In genomic region chr22:37617431-37617830, GRCh38 we compare ENCODE assay signal across 21 cellular contexts. TPM values are rescaled to one million over a fixed set of nuclear protein-coding genes. Genes with fewer than 3 reads are reported as not detected.
DNase-seq lines count a peak whose midpoint lies in the region; ATAC-seq, FAIRE-seq and TF ChIP-seq lines count a peak whose summit lies in the region.
"Had no signal": no experiment of that assay in that cellular context is flagged by ENCODE, and none has a peak within 500 bp of the region (broad histone marks: within the 10 kb centered on the region; RNA-seq: fewer than 3 reads in every experiment).

No MANE protein-coding gene starts in this region.

- H3K4me2 ChIP-seq in DOHH2 (ENCODE audit: low read length), result peak overlapping the region; percentile 94
- peak overlapping the region; percentile 64; the same call in 1 of the 2 replicates for H3K4me2 ChIP-seq in OCI-LY7 (ENCODE audit: low read length)

- DNase-seq in OCI-LY7 (ENCODE audit: low spot score), result no peak
- no peak for DNase-seq in memory B cell (ENCODE audit: low spot score in 2 of 2)
- DNase-seq in CD4-positive, alpha-beta T cell, result no peak
- DNase-seq in GM12892 (ENCODE audit: insufficient read length), result no peak
- no peak for DNase-seq in WTC11 (ENCODE audit: low spot score)
- DNase-seq: DMS 273 treated with DMSO at 0.1 percent for 48 hours; DND-41; NCI-H1105; NCI-H2081; NCI-H2171 treated with DMSO at 0.1 percent for 48 hours; NCI-H446 treated with DMSO at 0.1 percent for 48 hours; NK-92 treated with Interleukin-12 subunit alpha and Interleukin-12 subunit beta, amount 100 ng/mL, for 24 hours; OCI-M1; SHP77 had no signal

- H3K4me1 Mint-ChIP-seq in memory B cell, result peaks cover 28% of the 10 kb centered on the region
- no peaks in the 10 kb centered on the region for H3K4me1 Mint-ChIP-seq in CD4-positive, alpha-beta T cell (ENCODE audit: low read depth)
- H3K4me1 Mint-ChIP-seq in WTC11, result no peaks in the 10 kb centered on the region

- no peak for TF ChIP-seq POLR2A in GM12892 (IDR thresholded peaks at IDR 0.05; ENCODE audit: low read depth, low read length)

- peak overlapping the region; percentile 94 for H3K27ac ChIP-seq in DOHH2 (ENCODE audit: low read depth, low read length)
- peak overlapping the region; percentile 85 for H3K27ac ChIP-seq in OCI-LY7 (ENCODE audit: low read depth, low read length, poor library complexity, severe bottlenecking)
- no peak overlapping the region for H3K27ac ChIP-seq in CD4-positive, alpha-beta T cell (ENCODE audit: low read depth, low read length)
- H3K27ac ChIP-seq: C4-2B, SK-N-MC had no signal

- ATAC-seq in memory B cell (ENCODE audit: low read depth) (no peak), WTC11 (no peak)
- ATAC-seq in CD4-positive, alpha-beta T cell (ENCODE audit: poor library complexity), result no peak

- CTCF ChIA-PET in OCI-LY7 (lab: Charles Lee; ENCODE audit: unreplicated experiment), result no interaction called here
- CTCF ChIA-PET in CD4-positive, alpha-beta T cell (lab: Charles Lee), result interaction anchor here (0.9 kb wide), 1 partner anchor 64 kb away, joined by 4 read pairs; no protein-coding TSS in a partner anchor
- CTCF ChIA-PET in WTC11 (lab: Charles Lee), result interaction anchor here (1.1 to 1.6 kb wide), 3 partner anchors 10 to 26 kb away, joined by 5 to 6 read pairs (median 6); no protein-coding TSS in a partner anchor

- intact Hi-C loops in OCI-LY7 (cut with micrococcal nuclease; ENCODE audit: unreplicated experiment), result no loop called here
- intact Hi-C loops in CD4-positive, alpha-beta T cell (cut with DNase I, micrococcal nuclease), result no loop called here

- H3K27ac Mint-ChIP-seq in memory B cell, result peak overlapping the region; percentile 87
- H3K27ac Mint-ChIP-seq in CD4-positive, alpha-beta T cell, result no peak overlapping the region
- H3K27ac Mint-ChIP-seq in WTC11, result no peak overlapping the region

- H2AFZ ChIP-seq in OCI-LY7 (ENCODE audit: low read length), result no peak overlapping the region

- H3K4me3 ChIP-seq in DOHH2 (ENCODE audit: low read length), result peak overlapping the region; percentile 70; the same call in 1 of the 2 replicates
- H3K4me3 ChIP-seq in OCI-LY7 (ENCODE audit: low read depth, low read length, poor library complexity, severe bottlenecking), result no peak overlapping the region
- H3K4me3 ChIP-seq: SK-N-MC had no signal

- no peak for TF ChIP-seq CTCF in DOHH2 (IDR thresholded peaks at IDR 0.05; ENCODE audit: low read depth, low read length, poor library complexity, severe bottlenecking)
- TF ChIP-seq CTCF in OCI-LY7 (conservative IDR thresholded peaks at IDR 0.05; ENCODE audit: low read length), result no peak
- TF ChIP-seq CTCF in CD4-positive, alpha-beta T cell (IDR thresholded peaks at IDR 0.05), result no peak
- TF ChIP-seq CTCF in WTC11 (IDR thresholded peaks at IDR 0.05), result no peak

- peaks cover 26% of the 10 kb centered on the region for H3K79me2 ChIP-seq in DOHH2 (ENCODE audit: control insufficient read depth, low read length)
- no peaks in the 10 kb centered on the region for H3K79me2 ChIP-seq in OCI-LY7 (ENCODE audit: insufficient read depth, low read depth, low read length)

- H3K9me2 ChIP-seq in DOHH2 (replicated peaks; ENCODE audit: control insufficient read depth, low read length), result no peaks in the 10 kb centered on the region
- no peaks in the 10 kb centered on the region for H3K9me2 ChIP-seq in OCI-LY7 (ENCODE audit: insufficient read depth, low read length)

- TSS peak; percentile 69 for BruUV-seq in OCI-LY7 (replicated peaks; lab: Mats Ljungman, UMichigan)

- H3K27me3 ChIP-seq in DOHH2 (ENCODE audit: control insufficient read depth, low read length), result no peaks in the 10 kb centered on the region
- H3K27me3 ChIP-seq in CD4-positive, alpha-beta T cell (ENCODE audit: control insufficient read depth, insufficient read depth, low read length), result no peaks in the 10 kb centered on the region

- POLR2A ChIA-PET in OCI-LY7 (lab: Charles Lee), result interaction anchor here (1.7 to 2.8 kb wide), 2 partner anchors 9 to 10 kb away, joined by 4 to 25 read pairs; partner anchors contain the start of gene GGA1
- POLR2A ChIA-PET in CD4-positive, alpha-beta T cell (lab: Charles Lee), result interaction anchor here (0.7 to 1.4 kb wide), 4 partner anchors 9 to 1473 kb away, joined by 3 to 8 read pairs (median 5); partner anchors contain the start of genes GGA1 and PDXP
- POLR2A ChIA-PET in WTC11 (lab: Charles Lee), result no interaction called here

- H3K36me3 ChIP-seq in DOHH2 (ENCODE audit: control insufficient read depth, low read length) (peaks cover 77% of the 10 kb centered on the region), OCI-LY7 (ENCODE audit: insufficient read depth, low read length) (peaks cover 84% of the 10 kb centered on the region)

- no peak for FAIRE-seq in GM12892 (lab: Jason Lieb, UNC)
- FAIRE-seq: G401.6, H54, HTR-8/SVneo had no signal

- H3K9me3 ChIP-seq in DOHH2 (ENCODE audit: control insufficient read depth, insufficient read depth, low read length), result no peaks in the 10 kb centered on the region
- H3K9me3 ChIP-seq in OCI-LY7 (ENCODE audit: low read length), result no peaks in the 10 kb centered on the region
- no peaks in the 10 kb centered on the region for H3K9me3 ChIP-seq in CD4-positive, alpha-beta T cell (ENCODE audit: control insufficient read depth, low read length)

- H4K20me1 ChIP-seq in DOHH2 (ENCODE audit: control insufficient read depth, insufficient read depth, low read depth, low read length) (no peaks in the 10 kb centered on the region), OCI-LY7 (ENCODE audit: insufficient read depth, low read length) (no peaks in the 10 kb centered on the region)

- H3K4me1 ChIP-seq in DOHH2 (ENCODE audit: control insufficient read depth, low read length), result peaks cover 40% of the 10 kb centered on the region
- H3K4me1 ChIP-seq in OCI-LY7 (ENCODE audit: insufficient read depth, low read length, poor library complexity, severe bottlenecking), result peaks cover 24% of the 10 kb centered on the region

- H3F3A ChIP-seq in DOHH2 (ENCODE audit: control insufficient read depth, insufficient read depth), result peaks cover 6% of the 10 kb centered on the region; the same call in 1 of the 2 replicates

- H3K4me3 Mint-ChIP-seq in memory B cell, result no peak overlapping the region
- H3K4me3 Mint-ChIP-seq in CD4-positive, alpha-beta T cell, result no peak overlapping the region
- H3K4me3 Mint-ChIP-seq in WTC11, result no peak overlapping the region

- H3K36me3 Mint-ChIP-seq in memory B cell (peaks cover 12% of the 10 kb centered on the region), WTC11 (peaks cover 31% of the 10 kb centered on the region)
- peaks cover 55% of the 10 kb centered on the region for H3K36me3 Mint-ChIP-seq in CD4-positive, alpha-beta T cell (ENCODE audit: low read depth)

- H3K27me3 Mint-ChIP-seq in memory B cell (no peaks in the 10 kb centered on the region), WTC11 (ENCODE audit: low read depth) (no peaks in the 10 kb centered on the region)
- H3K27me3 Mint-ChIP-seq in CD4-positive, alpha-beta T cell, result no peaks in the 10 kb centered on the region

- H3K9me3 Mint-ChIP-seq in memory B cell (no peaks in the 10 kb centered on the region), WTC11 (no peaks in the 10 kb centered on the region)
- no peaks in the 10 kb centered on the region for H3K9me3 Mint-ChIP-seq in CD4-positive, alpha-beta T cell

TF ChIP-seq in WTC11, 78 proteins besides CTCF, POLR2A, EP300 and RAD21 (continues in another document):
- TF ChIP-seq ELF4 (CRISPR knock-in tag; IDR thresholded peaks at IDR 0.05; ENCODE audit: low read depth) (no peak), IRF2 (CRISPR knock-in tag; IDR thresholded peaks at IDR 0.05; ENCODE audit: borderline replicate concordance, low read depth) (no peak), FOXP1 (CRISPR knock-in tag; IDR thresholded peaks at IDR 0.05; ENCODE audit: borderline replicate concordance) (no peak), ZNF423 (CRISPR knock-in tag; IDR thresholded peaks at IDR 0.05) (no peak)

RNA-seq across cellular contexts. Expression of gene GGA1, which starts 8.8 kb away (rescaled TPM):
- 119 and 127 TPM in 2 replicates for total RNA-seq in OCI-LY7 (2014; rRNA removed; shearing (Covaris generic))
- 167 and 172 TPM in 2 replicates for total RNA-seq in OCI-LY7 (2022)
- 10 to 100 TPM; 57.0 to 60.9 TPM for total RNA-seq in CD4-positive, alpha-beta T cell
- polyA plus RNA-seq in GM12892 (2012; ENCODE audit: missing spikeins), result 36.3 TPM
- total RNA-seq in WTC11 (2021), result 59.5 to 66.3 TPM (median 61.6 TPM) in 3 replicates

RNA-seq across cellular contexts. Expression of gene SH3BP1, which starts 22.0 kb away (rescaled TPM):
- total RNA-seq in OCI-LY7 (2014; rRNA removed; shearing (Covaris generic)), result 15.3 and 18.3 TPM in 2 replicates
- total RNA-seq in OCI-LY7 (2022) (44.4 and 48.4 TPM in 2 replicates), WTC11 (2021) (35.4 to 39.4 TPM (median 36.6 TPM) in 3 replicates)
- total RNA-seq in CD4-positive, alpha-beta T cell, result 10 to 100 TPM; 46.9 to 49.0 TPM
- polyA plus RNA-seq in GM12892 (2012; ENCODE audit: missing spikeins), result 35.9 TPM

RNA-seq across cellular contexts. Expression of gene LGALS2, which starts 37.5 kb away (rescaled TPM):
- total RNA-seq in OCI-LY7 (2014; rRNA removed; shearing (Covaris generic)), result 0.44 TPM in 1 of 2 replicates, not detected in the other
- total RNA-seq in OCI-LY7 (2022) (0.82 and 0.92 TPM in 2 replicates), WTC11 (2021) (0.33 TPM in 1 of 3 replicates, not detected in the others)
- total RNA-seq in CD4-positive, alpha-beta T cell, result 1 to 10 TPM; 2.6 to 3.0 TPM
- not detected for polyA plus RNA-seq in GM12892 (2012; ENCODE audit: missing spikeins)
- total RNA-seq: RPMI7951 had no signal

RNA-seq across cellular contexts. Expression of gene PDXP, which starts 41.1 kb away (rescaled TPM):
- 50.0 and 61.2 TPM in 2 replicates for total RNA-seq in OCI-LY7 (2014; rRNA removed; shearing (Covaris generic))
- 54.0 and 55.8 TPM in 2 replicates for total RNA-seq in OCI-LY7 (2022)
- total RNA-seq in CD4-positive, alpha-beta T cell, result 1 to 10 TPM; 1.5 TPM
- polyA plus RNA-seq in GM12892 (2012; ENCODE audit: missing spikeins), result 31.5 TPM
- total RNA-seq in WTC11 (2021), result 36.1 to 42.5 TPM (median 42.3 TPM) in 3 replicates

RNA-seq across cellular contexts. Expression of gene CDC42EP1, which starts 57.2 kb away (rescaled TPM):
- not detected in 2 replicates for total RNA-seq in OCI-LY7 (2014; rRNA removed; shearing (Covaris generic))
- total RNA-seq in OCI-LY7 (2022) (not detected in 2 replicates), WTC11 (2021) (9.6 to 12.7 TPM (median 10.4 TPM) in 3 replicates)
- total RNA-seq in CD4-positive, alpha-beta T cell, result not detected
- polyA plus RNA-seq in GM12892 (2012; ENCODE audit: missing spikeins), result not detected
